24 cellular contexts compared by ENCODE assay signal in the genomic region with DNA sequence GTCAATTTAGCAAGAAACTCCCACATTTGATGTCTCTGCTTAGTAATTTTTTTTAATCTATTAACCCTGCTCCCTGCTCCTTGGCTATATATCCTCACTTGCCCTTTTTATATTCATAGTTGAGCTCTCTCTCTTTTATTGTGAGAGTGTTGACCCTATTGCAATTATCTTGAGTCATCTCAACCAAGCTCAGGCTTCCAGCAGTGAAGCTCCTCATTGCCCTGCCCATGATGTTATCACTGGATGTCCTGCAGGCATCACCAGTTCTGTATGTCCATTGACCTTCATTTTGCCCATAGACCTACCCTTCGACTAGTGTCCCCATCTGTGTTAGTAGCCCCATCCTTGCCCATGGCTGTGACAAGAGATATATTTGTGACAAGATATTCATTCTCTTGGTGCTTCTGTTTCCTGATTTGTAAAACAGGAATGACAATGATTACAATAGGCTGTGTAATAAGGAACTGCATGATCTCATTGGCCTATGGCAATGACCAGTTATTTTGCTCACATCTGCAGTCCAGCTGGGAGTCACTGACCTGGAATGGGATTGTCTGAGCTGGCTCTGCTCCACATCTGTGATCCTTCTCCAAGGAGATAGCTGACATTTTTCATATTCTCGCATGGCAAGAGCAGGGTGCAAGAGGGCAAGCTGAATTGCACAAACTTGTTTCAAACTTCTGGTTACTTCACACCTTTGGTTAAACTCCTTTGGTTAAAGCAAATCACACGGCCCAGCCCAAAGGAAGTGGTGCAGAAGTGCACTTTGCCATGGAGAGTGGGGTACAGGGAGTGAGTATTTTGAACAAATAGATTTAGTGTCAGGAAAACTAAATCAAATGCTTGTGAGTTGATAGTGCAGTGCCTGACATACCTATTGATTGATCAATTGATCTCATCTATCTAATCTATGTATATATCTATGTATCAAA. TPM values are rescaled to one million over a fixed set of nuclear protein-coding genes. Genes with fewer than 3 reads are reported as not detected.
DNase-seq lines count a peak whose midpoint lies in the region; ATAC-seq and TF ChIP-seq lines count a peak whose summit lies in the region.
"Had no signal": no experiment of that assay in that cellular context is flagged by ENCODE, and none has a peak within 500 bp of the region (broad histone marks: within the 10 kb centered on the region; RNA-seq: fewer than 3 reads in every experiment).

No MANE protein-coding gene starts in this region.

- peak overlapping the region; percentile 80 for H3K27ac Mint-ChIP-seq in central memory CD8-positive, alpha-beta T cell (ENCODE audit: low read depth)
- H3K27ac Mint-ChIP-seq: activated CD8-positive, alpha-beta memory T cell treated with anti-CD3 and anti-CD28 coated beads, Interleukin-2, amount 10 ng/mL, durations not matched to agents 7 days and 5 days; activated naive CD8-positive, alpha-beta T cell treated with anti-CD3 and anti-CD28 coated beads, Interleukin-2, amount 50 U/mL, for 24 hours; memory B cell; stimulated activated naive CD8-positive, alpha-beta T cell treated with anti-CD3 and anti-CD28 coated beads, Interleukin-15, amount 100 ng/mL, for 72 hours had no signal

- no peaks in the 10 kb centered on the region for H3K27me3 Mint-ChIP-seq in central memory CD8-positive, alpha-beta T cell
- H3K27me3 Mint-ChIP-seq: activated naive CD8-positive, alpha-beta T cell treated with anti-CD3 and anti-CD28 coated beads, Interleukin-2, amount 50 U/mL, for 24 hours; stimulated activated naive CD8-positive, alpha-beta T cell treated with anti-CD3 and anti-CD28 coated beads, Interleukin-15, amount 100 ng/mL, for 72 hours had no signal

- CTCF ChIA-PET in A673 (lab: Charles Lee), result no interaction called here

- peak; percentile 59 for ATAC-seq in central memory CD8-positive, alpha-beta T cell (replicated peaks; ENCODE audit: extremely low read depth, poor library complexity, severe bottlenecking)
- no peak for ATAC-seq in GM21576 (IDR thresholded peaks at IDR 0.05; ENCODE audit: unreplicated experiment)
- ATAC-seq: activated CD8-positive, alpha-beta memory T cell treated with anti-CD3 and anti-CD28 coated beads, Interleukin-2, amount 10 ng/mL, durations not matched to agents 7 days and 5 days; activated naive CD8-positive, alpha-beta T cell treated with anti-CD3 and anti-CD28 coated beads, Interleukin-2, amount 50 U/mL, for 24 hours; left lobe of liver had no signal

- H3K27me3 ChIP-seq in A673 (replicated peaks; ENCODE audit: insufficient read depth, low read depth, low read length, poor library complexity), result no peaks in the 10 kb centered on the region
- peaks cover 0 to 19% (median 4%) of the 10 kb centered on the region in 3 donors for H3K27me3 ChIP-seq in stomach
- H3K27me3 ChIP-seq: BLaER1, right atrium auricular region had no signal

- H3K27ac ChIP-seq in A673 (ENCODE audit: low read depth, low read length, poor library complexity, severe bottlenecking), result no peak overlapping the region
- H3K27ac ChIP-seq in stomach, result no peak overlapping the region
- H3K27ac ChIP-seq: right atrium auricular region had no signal

- H3K9me3 ChIP-seq in A673 (ENCODE audit: low read depth, low read length, poor library complexity, severe bottlenecking) (no peaks in the 10 kb centered on the region), stomach (peaks cover 0 to 4% (median 0%) of the 10 kb centered on the region in 4 donors)
- H3K9me3 ChIP-seq: BLaER1, right atrium auricular region had no signal

- no peak for TF ChIP-seq POLR2A in stomach (IDR thresholded peaks at IDR 0.05)

- H3K4me3 ChIP-seq in foreskin fibroblast (ENCODE audit: low read depth in 1 of 2, low read length in 2 of 2) (no peak overlapping the region), A673 (ENCODE audit: low read depth, low read length, poor library complexity, severe bottlenecking) (no peak overlapping the region), stomach (no peak overlapping the region)
- H3K4me3 ChIP-seq: BLaER1, right atrium auricular region had no signal

- BruUV-seq in A673 (replicated peaks; lab: Mats Ljungman, UMichigan), result no TSS peak

- H3K4me1 ChIP-seq in A673 (ENCODE audit: insufficient read depth, low read length, poor library complexity, severe bottlenecking) (no peaks in the 10 kb centered on the region), stomach (no peaks in the 10 kb centered on the region)
- H3K4me1 ChIP-seq: right atrium auricular region had no signal

- peak overlapping the region; percentile 76 for H3K4me3 Mint-ChIP-seq in central memory CD8-positive, alpha-beta T cell
- H3K4me3 Mint-ChIP-seq: activated CD8-positive, alpha-beta memory T cell treated with anti-CD3 and anti-CD28 coated beads, Interleukin-2, amount 10 ng/mL, durations not matched to agents 7 days and 5 days; activated naive CD8-positive, alpha-beta T cell treated with anti-CD3 and anti-CD28 coated beads, Interleukin-2, amount 50 U/mL, for 24 hours; memory B cell had no signal

- intact Hi-C loops in A673 (cut with micrococcal nuclease; ENCODE audit: unreplicated experiment) (no loop called here), stomach (cut with DNase I; ENCODE audit: low total_unique reads) (no loop called here)

- POLR2A ChIA-PET in A673 (lab: Charles Lee; ENCODE audit: low non-redundant PET), result no interaction called here

- peaks cover 83% of the 10 kb centered on the region for H3K4me1 Mint-ChIP-seq in central memory CD8-positive, alpha-beta T cell
- H3K4me1 Mint-ChIP-seq: IgD-negative memory B cell, memory B cell had no signal

- DNase-seq in AG08395 (ENCODE audit: low spot score), result peak; percentile 57
- DNase-seq in EL, result peak; percentile 70
- DNase-seq in central memory CD8-positive, alpha-beta T cell (ENCODE audit: low spot score in 2 of 2), result no peak
- peak; percentile 60 to 86 for DNase-seq in foreskin fibroblast
- no peak for DNase-seq in A673 (ENCODE audit: low spot score)
- DNase-seq in GM19238 (ENCODE audit: insufficient read length, low spot score), result no peak
- DNase-seq in stomach, result no peak
- DNase-seq: activated CD4-positive, CD25-positive, alpha-beta regulatory T cell; activated CD8-positive, alpha-beta memory T cell treated with anti-CD3 and anti-CD28 coated beads, Interleukin-2, amount 10 ng/mL, durations not matched to agents 7 days and 5 days; activated gamma-delta T cell treated with Interleukin-2 at 50 U/mL for 16 hours; activated naive CD8-positive, alpha-beta T cell treated with anti-CD3 and anti-CD28 coated beads, Interleukin-2, amount 50 U/mL, for 24 hours; activated T-cell treated with anti-CD3 and anti-CD28 coated beads, Interleukin-2, amount 50 U/mL, for 48 hours; central memory CD4-positive, alpha-beta T cell; dermis blood vessel endothelial cell; stimulated activated CD4-positive, alpha-beta T cell treated with anti-CD3 and anti-CD28 coated beads, Interleukin-1b, Interleukin-23, amount 100 ng/mL, for 48 hours; stimulated activated naive CD8-positive, alpha-beta T cell treated with anti-CD3 and anti-CD28 coated beads, Interleukin-15, amount 100 ng/mL, for 72 hours had no signal

- no peak for TF ChIP-seq EP300 in stomach (IDR thresholded peaks at IDR 0.05)

- peaks cover 6% of the 10 kb centered on the region for H3K36me3 Mint-ChIP-seq in central memory CD8-positive, alpha-beta T cell (ENCODE audit: insufficient read depth)
- H3K36me3 Mint-ChIP-seq: activated CD8-positive, alpha-beta memory T cell treated with anti-CD3 and anti-CD28 coated beads, Interleukin-2, amount 10 ng/mL, durations not matched to agents 7 days and 5 days; IgD-negative memory B cell had no signal

- TF ChIP-seq CTCF in foreskin fibroblast (IDR thresholded peaks at IDR 0.05; ENCODE audit: low read depth, low read length) (no peak), A673 (conservative IDR thresholded peaks at IDR 0.05; ENCODE audit: low read depth, low read length) (no peak), stomach (IDR thresholded peaks at IDR 0.05) (no peak)

- H3K36me3 ChIP-seq in A673 (ENCODE audit: insufficient read depth, low read length, poor library complexity, severe bottlenecking), result no peaks in the 10 kb centered on the region
- H3K36me3 ChIP-seq in stomach, result no peaks in the 10 kb centered on the region
- H3K36me3 ChIP-seq: BLaER1, right atrium auricular region had no signal

- 44 to 58% (median 46%) methylated on average over 3 of the region's 3 CpGs for WGBS in stomach, 5 donors

- peaks cover 16% of the 10 kb centered on the region for H3K9me3 Mint-ChIP-seq in central memory CD8-positive, alpha-beta T cell

RNA-seq across cellular contexts. Expression of gene CST5, which starts 47.7 kb away (rescaled TPM):
- total RNA-seq in A673 (2021), result not detected in 2 replicates
- total RNA-seq in stomach, result not detected
- polyA plus RNA-seq in stomach, result 1 to 10 TPM in 1 of 3 donors, not detected in 2; 1.0 TPM
- total RNA-seq: activated CD8-positive, alpha-beta memory T cell treated with anti-CD3 and anti-CD28 coated beads, Interleukin-2, amount 10 ng/mL, durations not matched to agents 7 days and 5 days; dermis blood vessel endothelial cell; left lobe of liver; NCI-H460; right atrium auricular region; T-helper 1 cell treated with Interleukin-12 subunit alpha and Interleukin-12 subunit beta and Interleukin-4 antibody, amounts not matched to agents 30 ng/mL and 1 ng/mL, for 36 hours had no signal
- polyA plus RNA-seq: IgD-negative memory B cell had no signal

Comparison
In these comparisons a context has a peak if more than half of its experiments do, and no peak if none do; other contexts are left out.
1. DNase-seq: peak in AG08395 (single experiment), EL (single experiment) and foreskin fibroblast (2 of 2); none in central memory CD8-positive, alpha-beta T cell (0 of 2), A673 (single experiment), GM19238 (single experiment) and stomach (single experiment).